Comparison of ENCODE assay signal across 8 cellular contexts in genomic region chr7:1432411-1433082, GRCh38. TPM values are rescaled to one million over a fixed set of nuclear protein-coding genes. Genes with fewer than 3 reads are reported as not detected.
A peak's percentile ranks its signal among the peaks of the same experiment; 100 is the strongest.
DNase-seq lines count a peak whose midpoint lies in the region; ATAC-seq and TF ChIP-seq lines count a peak whose summit lies in the region.

No MANE protein-coding gene starts in this region.

- H3K27ac ChIP-seq in mammary epithelial cell (ENCODE audit: insufficient read depth, low read depth, low read length) = no peak overlapping the region

- 9% methylated on average over 11 of the region's 30 CpGs for WGBS in mammary epithelial cell (ENCODE audit: low coverage, missing lambda C conversion rate)

- no peaks in the 10 kb centered on the region for H3K27me3 ChIP-seq in mammary epithelial cell (ENCODE audit: insufficient read depth, low read length)
- peaks cover 28% of the 10 kb centered on the region for H3K27me3 ChIP-seq in kidney epithelial cell (ENCODE audit: control insufficient read depth, insufficient read depth, low read length)

- intact Hi-C loops in mammary epithelial cell (cut with micrococcal nuclease) = loop anchor here (1.0 to 2.0 kb wide), 3 partner anchors 42 to 238 kb away; no protein-coding TSS in a partner anchor

- no peak overlapping the region for H3K9ac ChIP-seq in mammary epithelial cell (ENCODE audit: insufficient read depth, low read length)

- H3K4me1 ChIP-seq in mammary epithelial cell (ENCODE audit: insufficient read depth, low read length) = peaks cover 7% of the 10 kb centered on the region

- CTCF ChIA-PET in mammary epithelial cell (lab: Charles Lee; ENCODE audit: low non-redundant PET) = interaction anchor here (0.5 to 1.0 kb wide), 3 partner anchors 8 to 268 kb away, joined by 4 to 6 read pairs (median 5); no protein-coding TSS in a partner anchor

- H3K9me3 ChIP-seq in mammary epithelial cell (replicated peaks; ENCODE audit: insufficient read depth, low read length) = no peaks in the 10 kb centered on the region

- ATAC-seq in HG03280 (IDR thresholded peaks at IDR 0.05; ENCODE audit: unreplicated experiment) = no peak

- H3K4me3 ChIP-seq in mammary epithelial cell (replicated peaks in 1 of 3; ENCODE audit: insufficient read depth in 1 of 3, low read depth in 2 of 3, low read length in 3 of 3) (no peak overlapping the region), kidney epithelial cell (ENCODE audit: low read depth, low read length) (no peak overlapping the region)

- dilution Hi-C loops in mammary epithelial cell (cut with HindIII; ENCODE audit: low sequenced_read_pairs) = loop anchor here (5.0 kb wide), 1 partner anchor 70 kb away; the partner anchor contains the start of gene INTS1

- H3K36me3 ChIP-seq in mammary epithelial cell (ENCODE audit: insufficient read depth, low read length) (peaks cover 4% of the 10 kb centered on the region), kidney epithelial cell (ENCODE audit: control insufficient read depth, insufficient read depth, low read length) (no peaks in the 10 kb centered on the region)

- peak; percentile 68 for DNase-seq in NCI-H82 (lab: John Stamatoyannopoulos, UW)
- no peak for DNase-seq in NCI-H82 treated with DMSO at 0.1 percent for 48 hours (lab: John Stamatoyannopoulos, UW; ENCODE audit: unreplicated experiment)
- DNase-seq in NCI-H1105 treated with DMSO at 0.1 percent for 48 hours (lab: John Stamatoyannopoulos, UW) = peak; percentile 64
- DNase-seq in activated CD4-positive, CD25-positive, alpha-beta regulatory T cell treated with anti-CD3 and anti-CD28 coated beads, Interleukin-2, amount 50 U/mL, for 16 hours (ENCODE audit: low read depth, low spot score) = peak; percentile 75
- peak; percentile 23 for DNase-seq in mammary epithelial cell
- DNase-seq in kidney epithelial cell (ENCODE audit: low read depth) = no peak
- peak; percentile 85 for DNase-seq in stimulated activated CD4-positive, alpha-beta T cell treated with anti-CD3 and anti-CD28 coated beads, Interleukin-4, amount 100 ng/mL, for 24 hours

- no peaks in the 10 kb centered on the region for H4K20me1 ChIP-seq in mammary epithelial cell (ENCODE audit: insufficient read depth, low read length)

- H3K4me2 ChIP-seq in mammary epithelial cell (ENCODE audit: insufficient read depth, low read depth, low read length) = no peak overlapping the region

- in situ Hi-C loops in mammary epithelial cell (cut with MboI; ENCODE audit: low sequenced_read_pairs in 2 of 2) = no loop called here

- H2AFZ ChIP-seq in mammary epithelial cell (ENCODE audit: low read depth, low read length) = no peak overlapping the region

- BruUV-seq in mammary epithelial cell (replicated peaks; lab: Mats Ljungman, UMichigan) = no TSS peak

- no peaks in the 10 kb centered on the region for H3K79me2 ChIP-seq in mammary epithelial cell (ENCODE audit: insufficient read depth, low read length)

- peak; percentile 79 to 98 for TF ChIP-seq CTCF in mammary epithelial cell (conservative IDR thresholded peaks at IDR 0.05 in 1 of 2, IDR thresholded peaks at IDR 0.05 in 1 of 2; ENCODE audit: extremely low read depth in 1 of 2, insufficient read depth in 1 of 2, low read depth in 1 of 2, low read length in 2 of 2)
- TF ChIP-seq CTCF in kidney epithelial cell (IDR thresholded peaks at IDR 0.05; ENCODE audit: insufficient read depth, low read length, poor library complexity, severe bottlenecking) = peak; percentile 93

RNA-seq across cellular contexts. Expression of gene MICALL2, which starts 26.7 kb away (rescaled TPM):
- 10 to 100 TPM; 41.7 to 69.8 TPM for total RNA-seq in mammary epithelial cell
- 28.8 TPM for polyA plus RNA-seq in mammary epithelial cell
- 44.0 TPM for polyA minus RNA-seq in mammary epithelial cell
- total RNA-seq in kidney epithelial cell = 13.5 and 14.7 TPM in 2 replicates

Comparison
In these comparisons a context has a peak if more than half of its experiments do, and no peak if none do; other contexts are left out.
1. DNase-seq: peak in NCI-H82 (single experiment), NCI-H1105 treated with DMSO at 0.1 percent for 48 hours (single experiment), activated CD4-positive, CD25-positive, alpha-beta regulatory T cell treated with anti-CD3 and anti-CD28 coated beads, Interleukin-2, amount 50 U/mL, for 16 hours (single experiment), mammary epithelial cell (single experiment) and stimulated activated CD4-positive, alpha-beta T cell treated with anti-CD3 and anti-CD28 coated beads, Interleukin-4, amount 100 ng/mL, for 24 hours (single experiment); none in NCI-H82 treated with DMSO at 0.1 percent for 48 hours (single experiment) and kidney epithelial cell (single experiment).